ENCODE assay signal across 1 cellular context in the genomic region with DNA sequence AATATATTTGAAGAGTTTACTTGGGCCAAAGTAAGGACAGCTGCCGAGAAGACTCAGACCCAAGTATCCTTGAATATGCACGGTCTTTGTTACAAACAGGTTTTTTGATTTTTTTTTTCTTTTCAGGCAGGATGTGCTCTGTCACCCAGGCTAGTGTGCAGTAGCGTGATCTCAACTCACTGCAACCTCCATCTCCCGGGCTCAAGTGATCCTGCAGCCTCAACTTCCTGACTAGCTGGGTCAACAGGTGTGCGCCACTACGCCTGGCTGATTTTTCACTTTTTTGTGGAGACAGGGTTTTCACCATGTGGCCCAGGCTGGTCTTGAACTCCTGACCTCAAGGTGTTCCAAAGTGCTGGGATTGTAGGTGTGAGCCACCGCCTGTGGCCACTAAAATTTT.
TF ChIP-seq lines count a peak whose summit lies in the region.

No MANE protein-coding gene starts in this region.

TF ChIP-seq in GM23338, 12 proteins besides CTCF, POLR2A, EP300 and RAD21 (continued from another document):
- TF ChIP-seq, protein P1, sequence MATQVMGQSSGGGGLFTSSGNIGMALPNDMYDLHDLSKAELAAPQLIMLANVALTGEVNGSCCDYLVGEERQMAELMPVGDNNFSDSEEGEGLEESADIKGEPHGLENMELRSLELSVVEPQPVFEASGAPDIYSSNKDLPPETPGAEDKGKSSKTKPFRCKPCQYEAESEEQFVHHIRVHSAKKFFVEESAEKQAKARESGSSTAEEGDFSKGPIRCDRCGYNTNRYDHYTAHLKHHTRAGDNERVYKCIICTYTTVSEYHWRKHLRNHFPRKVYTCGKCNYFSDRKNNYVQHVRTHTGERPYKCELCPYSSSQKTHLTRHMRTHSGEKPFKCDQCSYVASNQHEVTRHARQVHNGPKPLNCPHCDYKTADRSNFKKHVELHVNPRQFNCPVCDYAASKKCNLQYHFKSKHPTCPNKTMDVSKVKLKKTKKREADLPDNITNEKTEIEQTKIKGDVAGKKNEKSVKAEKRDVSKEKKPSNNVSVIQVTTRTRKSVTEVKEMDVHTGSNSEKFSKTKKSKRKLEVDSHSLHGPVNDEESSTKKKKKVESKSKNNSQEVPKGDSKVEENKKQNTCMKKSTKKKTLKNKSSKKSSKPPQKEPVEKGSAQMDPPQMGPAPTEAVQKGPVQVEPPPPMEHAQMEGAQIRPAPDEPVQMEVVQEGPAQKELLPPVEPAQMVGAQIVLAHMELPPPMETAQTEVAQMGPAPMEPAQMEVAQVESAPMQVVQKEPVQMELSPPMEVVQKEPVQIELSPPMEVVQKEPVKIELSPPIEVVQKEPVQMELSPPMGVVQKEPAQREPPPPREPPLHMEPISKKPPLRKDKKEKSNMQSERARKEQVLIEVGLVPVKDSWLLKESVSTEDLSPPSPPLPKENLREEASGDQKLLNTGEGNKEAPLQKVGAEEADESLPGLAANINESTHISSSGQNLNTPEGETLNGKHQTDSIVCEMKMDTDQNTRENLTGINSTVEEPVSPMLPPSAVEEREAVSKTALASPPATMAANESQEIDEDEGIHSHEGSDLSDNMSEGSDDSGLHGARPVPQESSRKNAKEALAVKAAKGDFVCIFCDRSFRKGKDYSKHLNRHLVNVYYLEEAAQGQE (IDR thresholded peaks at IDR 0.05; ENCODE audit: unreplicated experiment), result no peak
- TF ChIP-seq, protein P2, sequence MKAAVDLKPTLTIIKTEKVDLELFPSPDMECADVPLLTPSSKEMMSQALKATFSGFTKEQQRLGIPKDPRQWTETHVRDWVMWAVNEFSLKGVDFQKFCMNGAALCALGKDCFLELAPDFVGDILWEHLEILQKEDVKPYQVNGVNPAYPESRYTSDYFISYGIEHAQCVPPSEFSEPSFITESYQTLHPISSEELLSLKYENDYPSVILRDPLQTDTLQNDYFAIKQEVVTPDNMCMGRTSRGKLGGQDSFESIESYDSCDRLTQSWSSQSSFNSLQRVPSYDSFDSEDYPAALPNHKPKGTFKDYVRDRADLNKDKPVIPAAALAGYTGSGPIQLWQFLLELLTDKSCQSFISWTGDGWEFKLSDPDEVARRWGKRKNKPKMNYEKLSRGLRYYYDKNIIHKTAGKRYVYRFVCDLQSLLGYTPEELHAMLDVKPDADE (IDR thresholded peaks at IDR 0.05), result no peak
- TF ChIP-seq NANOG (IDR thresholded peaks at IDR 0.05; ENCODE audit: borderline replicate concordance) (no peak), CREB1 (CRISPR knock-in tag; IDR thresholded peaks at IDR 0.05; ENCODE audit: low read depth) (no peak), EZH2phosphoT487 (IDR thresholded peaks at IDR 0.05; ENCODE audit: unreplicated experiment) (no peak), EZH2 (IDR thresholded peaks at IDR 0.05; ENCODE audit: low read depth, unreplicated experiment) (no peak), POLR2AphosphoS5 (IDR thresholded peaks at IDR 0.05; ENCODE audit: low read depth) (no peak), JUNB (IDR thresholded peaks at IDR 0.05; ENCODE audit: unreplicated experiment) (no peak)
- TF ChIP-seq, protein P3, sequence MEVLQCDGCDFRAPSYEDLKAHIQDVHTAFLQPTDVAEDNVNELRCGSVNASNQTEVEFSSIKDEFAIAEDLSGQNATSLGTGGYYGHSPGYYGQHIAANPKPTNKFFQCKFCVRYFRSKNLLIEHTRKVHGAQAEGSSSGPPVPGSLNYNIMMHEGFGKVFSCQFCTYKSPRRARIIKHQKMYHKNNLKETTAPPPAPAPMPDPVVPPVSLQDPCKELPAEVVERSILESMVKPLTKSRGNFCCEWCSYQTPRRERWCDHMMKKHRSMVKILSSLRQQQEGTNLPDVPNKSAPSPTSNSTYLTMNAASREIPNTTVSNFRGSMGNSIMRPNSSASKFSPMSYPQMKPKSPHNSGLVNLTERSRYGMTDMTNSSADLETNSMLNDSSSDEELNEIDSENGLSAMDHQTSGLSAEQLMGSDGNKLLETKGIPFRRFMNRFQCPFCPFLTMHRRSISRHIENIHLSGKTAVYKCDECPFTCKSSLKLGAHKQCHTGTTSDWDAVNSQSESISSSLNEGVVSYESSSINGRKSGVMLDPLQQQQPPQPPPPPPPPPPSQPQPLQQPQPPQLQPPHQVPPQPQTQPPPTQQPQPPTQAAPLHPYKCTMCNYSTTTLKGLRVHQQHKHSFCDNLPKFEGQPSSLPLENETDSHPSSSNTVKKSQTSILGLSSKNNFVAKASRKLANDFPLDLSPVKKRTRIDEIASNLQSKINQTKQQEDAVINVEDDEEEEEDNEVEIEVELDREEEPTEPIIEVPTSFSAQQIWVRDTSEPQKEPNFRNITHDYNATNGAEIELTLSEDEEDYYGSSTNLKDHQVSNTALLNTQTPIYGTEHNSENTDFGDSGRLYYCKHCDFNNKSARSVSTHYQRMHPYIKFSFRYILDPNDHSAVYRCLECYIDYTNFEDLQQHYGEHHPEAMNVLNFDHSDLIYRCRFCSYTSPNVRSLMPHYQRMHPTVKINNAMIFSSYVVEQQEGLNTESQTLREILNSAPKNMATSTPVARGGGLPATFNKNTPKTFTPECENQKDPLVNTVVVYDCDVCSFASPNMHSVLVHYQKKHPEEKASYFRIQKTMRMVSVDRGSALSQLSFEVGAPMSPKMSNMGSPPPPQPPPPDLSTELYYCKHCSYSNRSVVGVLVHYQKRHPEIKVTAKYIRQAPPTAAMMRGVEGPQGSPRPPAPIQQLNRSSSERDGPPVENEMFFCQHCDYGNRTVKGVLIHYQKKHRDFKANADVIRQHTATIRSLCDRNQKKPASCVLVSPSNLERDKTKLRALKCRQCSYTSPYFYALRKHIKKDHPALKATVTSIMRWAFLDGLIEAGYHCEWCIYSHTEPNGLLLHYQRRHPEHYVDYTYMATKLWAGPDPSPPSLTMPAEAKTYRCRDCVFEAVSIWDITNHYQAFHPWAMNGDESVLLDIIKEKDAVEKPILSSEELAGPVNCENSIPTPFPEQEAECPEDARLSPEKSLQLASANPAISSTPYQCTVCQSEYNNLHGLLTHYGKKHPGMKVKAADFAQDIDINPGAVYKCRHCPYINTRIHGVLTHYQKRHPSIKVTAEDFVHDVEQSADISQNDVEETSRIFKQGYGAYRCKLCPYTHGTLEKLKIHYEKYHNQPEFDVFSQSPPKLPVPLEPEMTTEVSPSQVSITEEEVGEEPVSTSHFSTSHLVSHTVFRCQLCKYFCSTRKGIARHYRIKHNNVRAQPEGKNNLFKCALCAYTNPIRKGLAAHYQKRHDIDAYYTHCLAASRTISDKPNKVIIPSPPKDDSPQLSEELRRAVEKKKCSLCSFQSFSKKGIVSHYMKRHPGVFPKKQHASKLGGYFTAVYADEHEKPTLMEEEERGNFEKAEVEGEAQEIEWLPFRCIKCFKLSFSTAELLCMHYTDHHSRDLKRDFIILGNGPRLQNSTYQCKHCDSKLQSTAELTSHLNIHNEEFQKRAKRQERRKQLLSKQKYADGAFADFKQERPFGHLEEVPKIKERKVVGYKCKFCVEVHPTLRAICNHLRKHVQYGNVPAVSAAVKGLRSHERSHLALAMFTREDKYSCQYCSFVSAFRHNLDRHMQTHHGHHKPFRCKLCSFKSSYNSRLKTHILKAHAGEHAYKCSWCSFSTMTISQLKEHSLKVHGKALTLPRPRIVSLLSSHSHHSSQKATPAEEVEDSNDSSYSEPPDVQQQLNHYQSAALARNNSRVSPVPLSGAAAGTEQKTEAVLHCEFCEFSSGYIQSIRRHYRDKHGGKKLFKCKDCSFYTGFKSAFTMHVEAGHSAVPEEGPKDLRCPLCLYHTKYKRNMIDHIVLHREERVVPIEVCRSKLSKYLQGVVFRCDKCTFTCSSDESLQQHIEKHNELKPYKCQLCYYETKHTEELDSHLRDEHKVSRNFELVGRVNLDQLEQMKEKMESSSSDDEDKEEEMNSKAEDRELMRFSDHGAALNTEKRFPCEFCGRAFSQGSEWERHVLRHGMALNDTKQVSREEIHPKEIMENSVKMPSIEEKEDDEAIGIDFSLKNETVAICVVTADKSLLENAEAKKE (CRISPR knock-in tag; IDR thresholded peaks at IDR 0.05), result no peak
